19 cellular contexts compared by ENCODE assay signal in the genomic region with DNA sequence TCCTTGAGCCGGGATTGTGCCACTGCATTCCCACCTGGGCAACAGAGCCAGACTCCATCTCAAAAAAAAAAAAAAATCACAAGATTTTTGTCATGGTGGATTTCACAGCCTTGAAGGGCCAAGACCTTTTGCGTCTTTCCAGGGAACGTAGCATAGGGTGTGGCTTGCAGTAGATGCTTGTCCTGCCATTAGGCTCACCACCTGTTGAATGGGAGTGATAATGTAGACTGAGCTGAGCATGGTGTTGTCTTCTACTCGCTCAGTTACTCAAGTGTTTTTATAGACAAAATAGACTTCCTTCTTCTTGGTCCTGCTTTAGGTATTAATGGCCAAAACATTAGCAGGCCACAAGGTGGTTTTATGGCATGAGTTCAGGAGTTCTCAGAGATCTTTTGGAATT. TPM values are rescaled to one million over a fixed set of nuclear protein-coding genes. Genes with fewer than 3 reads are reported as not detected.
A peak's percentile ranks its signal among the peaks of the same experiment; 100 is the strongest.
DNase-seq lines count a peak whose midpoint lies in the region; ATAC-seq and TF ChIP-seq lines count a peak whose summit lies in the region.
"Had no signal": no experiment of that assay in that cellular context is flagged by ENCODE, and none has a peak within 500 bp of the region (broad histone marks: within the 10 kb centered on the region; RNA-seq: fewer than 3 reads in every experiment).

No MANE protein-coding gene starts in this region.

- H3K4me1 Mint-ChIP-seq in activated CD4-positive, alpha-beta T cell treated with anti-CD3 and anti-CD28 coated beads, Interleukin-2, amount 10 ng/mL, durations not matched to agents 24 days and 14 days: peaks cover 22% of the 10 kb centered on the region
- H3K4me1 Mint-ChIP-seq in activated CD4-positive, alpha-beta T cell treated with anti-CD3 and anti-CD28 coated beads for 36 hours: peaks cover 24% of the 10 kb centered on the region
- H3K4me1 Mint-ChIP-seq in activated naive CD8-positive, alpha-beta T cell treated with anti-CD3 and anti-CD28 coated beads, Interleukin-2, amount 10 ng/mL, durations not matched to agents 7 days and 5 days: peaks cover 28% of the 10 kb centered on the region
- peaks cover 28% of the 10 kb centered on the region for H3K4me1 Mint-ChIP-seq in activated naive CD8-positive, alpha-beta T cell treated with anti-CD3 and anti-CD28 coated beads for 36 hours
- H3K4me1 Mint-ChIP-seq in GM23338: peaks cover 20% of the 10 kb centered on the region
- no peaks in the 10 kb centered on the region for H3K4me1 Mint-ChIP-seq in endodermal cell

- H3K27me3 ChIP-seq in GM23338 (ENCODE audit: insufficient read depth) (no peaks in the 10 kb centered on the region), endodermal cell (ENCODE audit: control insufficient read depth, insufficient read depth, low read length, poor library complexity, severe bottlenecking) (no peaks in the 10 kb centered on the region)
- H3K27me3 ChIP-seq: BLaER1 treated with 17β-estradiol and CSF1 and Interleukin-3, amounts not matched to agents 10 nM and 100 nM had no signal

- no peaks in the 10 kb centered on the region for H3K9me2 ChIP-seq in GM23338 (ENCODE audit: insufficient read depth)

- peaks cover 90% of the 10 kb centered on the region for H3F3A ChIP-seq in GM23338 (replicated peaks; ENCODE audit: low read depth)

- DNase-seq in activated CD4-positive, alpha-beta T cell treated with anti-CD3 and anti-CD28 coated beads, Interleukin-2, amount 10 ng/mL, durations not matched to agents 24 days and 14 days: no peak
- no peak for DNase-seq in activated CD4-positive, alpha-beta T cell treated with anti-CD3 and anti-CD28 coated beads for 36 hours
- DNase-seq in activated naive CD8-positive, alpha-beta T cell treated with anti-CD3 and anti-CD28 coated beads, Interleukin-2, amount 10 ng/mL, durations not matched to agents 7 days and 5 days: no peak
- no peak for DNase-seq in activated naive CD8-positive, alpha-beta T cell treated with anti-CD3 and anti-CD28 coated beads for 36 hours
- DNase-seq in GM23338 (ENCODE audit: low spot score) (no peak), endodermal cell (peak; percentile 10), NCI-H82 (lab: John Stamatoyannopoulos, UW) (no peak), GF-D8 (lab: John Stamatoyannopoulos, UW) (no peak)
- DNase-seq: Calu3; CD8-positive, alpha-beta T cell; DMS79 treated with DMSO at 0.1 percent for 48 hours; GM23248; HCEC 1CT; HFFc6 had no signal

- H3K4me3 ChIP-seq in GM23338 (no peak overlapping the region), endodermal cell (ENCODE audit: low read length) (no peak overlapping the region)
- H3K4me3 ChIP-seq: BLaER1 treated with 17β-estradiol and CSF1 and Interleukin-3, amounts not matched to agents 10 nM and 100 nM; GM12878; GM23248 had no signal

- TF ChIP-seq CTCF in GM23338 (conservative IDR thresholded peaks at IDR 0.05; ENCODE audit: low read depth in 2 of 2): no peak
- no peak for TF ChIP-seq CTCF in endodermal cell (conservative IDR thresholded peaks at IDR 0.05)

- H3K36me3 Mint-ChIP-seq in activated CD4-positive, alpha-beta T cell treated with anti-CD3 and anti-CD28 coated beads, Interleukin-2, amount 10 ng/mL, durations not matched to agents 24 days and 14 days (ENCODE audit: low read depth): peaks cover 74% of the 10 kb centered on the region
- H3K36me3 Mint-ChIP-seq in activated CD4-positive, alpha-beta T cell treated with anti-CD3 and anti-CD28 coated beads for 36 hours (ENCODE audit: low read depth): peaks cover 64% of the 10 kb centered on the region
- H3K36me3 Mint-ChIP-seq in activated naive CD8-positive, alpha-beta T cell treated with anti-CD3 and anti-CD28 coated beads, Interleukin-2, amount 10 ng/mL, durations not matched to agents 7 days and 5 days: peaks cover 49% of the 10 kb centered on the region
- H3K36me3 Mint-ChIP-seq in activated naive CD8-positive, alpha-beta T cell treated with anti-CD3 and anti-CD28 coated beads for 36 hours: peaks cover 40% of the 10 kb centered on the region
- peaks cover 100% of the 10 kb centered on the region for H3K36me3 Mint-ChIP-seq in GM23338 (ENCODE audit: low read depth)
- H3K36me3 Mint-ChIP-seq in endodermal cell (ENCODE audit: low read depth): peaks cover 91% of the 10 kb centered on the region

- H3K4me1 ChIP-seq in GM23338 (ENCODE audit: insufficient read depth): peaks cover 6% of the 10 kb centered on the region
- no peaks in the 10 kb centered on the region for H3K4me1 ChIP-seq in endodermal cell (ENCODE audit: control insufficient read depth, insufficient read depth, low read length)

- CTCF ChIA-PET in activated CD4-positive, alpha-beta T cell treated with anti-CD3 and anti-CD28 coated beads for 36 hours (lab: Charles Lee): interaction anchor here (0.6 to 1.4 kb wide), 2 partner anchors 12 to 378 kb away, joined by 3 read pairs; no protein-coding TSS in a partner anchor

- H3K9me3 ChIP-seq in endodermal cell (ENCODE audit: control insufficient read depth, low read length): no peaks in the 10 kb centered on the region
- H3K9me3 ChIP-seq: BLaER1 treated with 17β-estradiol and CSF1 and Interleukin-3, amounts not matched to agents 10 nM and 100 nM had no signal

- no peaks in the 10 kb centered on the region for H3K9me3 Mint-ChIP-seq in activated CD4-positive, alpha-beta T cell treated with anti-CD3 and anti-CD28 coated beads, Interleukin-2, amount 10 ng/mL, durations not matched to agents 24 days and 14 days
- H3K9me3 Mint-ChIP-seq in activated CD4-positive, alpha-beta T cell treated with anti-CD3 and anti-CD28 coated beads for 36 hours (ENCODE audit: low read depth): no peaks in the 10 kb centered on the region
- no peaks in the 10 kb centered on the region for H3K9me3 Mint-ChIP-seq in activated naive CD8-positive, alpha-beta T cell treated with anti-CD3 and anti-CD28 coated beads, Interleukin-2, amount 10 ng/mL, durations not matched to agents 7 days and 5 days
- no peaks in the 10 kb centered on the region for H3K9me3 Mint-ChIP-seq in activated naive CD8-positive, alpha-beta T cell treated with anti-CD3 and anti-CD28 coated beads for 36 hours
- H3K9me3 Mint-ChIP-seq in GM23338: no peaks in the 10 kb centered on the region; the same call in 2 of the 3 replicates
- H3K9me3 Mint-ChIP-seq in endodermal cell: no peaks in the 10 kb centered on the region
- H3K9me3 Mint-ChIP-seq: CD8-positive, alpha-beta T cell; HFFc6; IgD-negative memory B cell had no signal

- peaks cover 100% of the 10 kb centered on the region for H3K79me2 ChIP-seq in GM23338 (replicated peaks; ENCODE audit: insufficient read depth)

- peak overlapping the region; percentile 48 for H3K27ac Mint-ChIP-seq in activated CD4-positive, alpha-beta T cell treated with anti-CD3 and anti-CD28 coated beads, Interleukin-2, amount 10 ng/mL, durations not matched to agents 24 days and 14 days
- H3K27ac Mint-ChIP-seq in activated CD4-positive, alpha-beta T cell treated with anti-CD3 and anti-CD28 coated beads for 36 hours: no peak overlapping the region
- peak overlapping the region; percentile 15 for H3K27ac Mint-ChIP-seq in activated naive CD8-positive, alpha-beta T cell treated with anti-CD3 and anti-CD28 coated beads, Interleukin-2, amount 10 ng/mL, durations not matched to agents 7 days and 5 days
- H3K27ac Mint-ChIP-seq in activated naive CD8-positive, alpha-beta T cell treated with anti-CD3 and anti-CD28 coated beads for 36 hours: no peak overlapping the region
- H3K27ac Mint-ChIP-seq in GM23338 (no peak overlapping the region), endodermal cell (no peak overlapping the region)
- H3K27ac Mint-ChIP-seq: B cell; CD8-positive, alpha-beta T cell; HFFc6 had no signal

- ATAC-seq in activated CD4-positive, alpha-beta T cell treated with anti-CD3 and anti-CD28 coated beads for 36 hours: no peak
- ATAC-seq in activated naive CD8-positive, alpha-beta T cell treated with anti-CD3 and anti-CD28 coated beads, Interleukin-2, amount 10 ng/mL, durations not matched to agents 7 days and 5 days (ENCODE audit: low read depth): no peak
- ATAC-seq in GM23338: no peak
- ATAC-seq: CD8-positive, alpha-beta T cell; GM12878 had no signal

- intact Hi-C loops in activated CD4-positive, alpha-beta T cell treated with anti-CD3 and anti-CD28 coated beads, Interleukin-2, amount 10 ng/mL, durations not matched to agents 24 days and 14 days (cut with micrococcal nuclease): no loop called here
- intact Hi-C loops in activated CD4-positive, alpha-beta T cell treated with anti-CD3 and anti-CD28 coated beads for 36 hours (cut with DNase I, micrococcal nuclease): no loop called here

- H3K4me2 ChIP-seq in GM23338: no peak overlapping the region
- H3K4me2 ChIP-seq: BLaER1 treated with 17β-estradiol and CSF1 and Interleukin-3, amounts not matched to agents 10 nM and 100 nM had no signal

- H4K20me1 ChIP-seq in GM23338 (replicated peaks; ENCODE audit: insufficient read depth): peaks cover 91% of the 10 kb centered on the region

- no peaks in the 10 kb centered on the region for H3K27me3 Mint-ChIP-seq in activated CD4-positive, alpha-beta T cell treated with anti-CD3 and anti-CD28 coated beads, Interleukin-2, amount 10 ng/mL, durations not matched to agents 24 days and 14 days
- H3K27me3 Mint-ChIP-seq in activated CD4-positive, alpha-beta T cell treated with anti-CD3 and anti-CD28 coated beads for 36 hours: no peaks in the 10 kb centered on the region
- H3K27me3 Mint-ChIP-seq in activated naive CD8-positive, alpha-beta T cell treated with anti-CD3 and anti-CD28 coated beads, Interleukin-2, amount 10 ng/mL, durations not matched to agents 7 days and 5 days: no peaks in the 10 kb centered on the region
- H3K27me3 Mint-ChIP-seq in activated naive CD8-positive, alpha-beta T cell treated with anti-CD3 and anti-CD28 coated beads for 36 hours: no peaks in the 10 kb centered on the region
- H3K27me3 Mint-ChIP-seq in GM23338 (ENCODE audit: insufficient read depth, low read depth, poor library complexity) (peaks cover 13% of the 10 kb centered on the region), endodermal cell (ENCODE audit: insufficient read depth) (no peaks in the 10 kb centered on the region)
- H3K27me3 Mint-ChIP-seq: B cell, IgD-negative memory B cell had no signal

- POLR2A ChIA-PET in activated CD4-positive, alpha-beta T cell treated with anti-CD3 and anti-CD28 coated beads for 36 hours (lab: Charles Lee): no interaction called here
- POLR2A ChIA-PET in activated naive CD8-positive, alpha-beta T cell treated with anti-CD3 and anti-CD28 coated beads, Interleukin-2, amount 10 ng/mL, durations not matched to agents 7 days and 5 days (lab: Charles Lee): interaction anchor here (1.1 kb wide), 1 partner anchor 38 kb away, joined by 4 read pairs; no protein-coding TSS in a partner anchor

- H3K4me3 Mint-ChIP-seq in activated CD4-positive, alpha-beta T cell treated with anti-CD3 and anti-CD28 coated beads, Interleukin-2, amount 10 ng/mL, durations not matched to agents 24 days and 14 days: no peak overlapping the region
- no peak overlapping the region for H3K4me3 Mint-ChIP-seq in activated CD4-positive, alpha-beta T cell treated with anti-CD3 and anti-CD28 coated beads for 36 hours
- no peak overlapping the region for H3K4me3 Mint-ChIP-seq in activated naive CD8-positive, alpha-beta T cell treated with anti-CD3 and anti-CD28 coated beads, Interleukin-2, amount 10 ng/mL, durations not matched to agents 7 days and 5 days
- no peak overlapping the region for H3K4me3 Mint-ChIP-seq in activated naive CD8-positive, alpha-beta T cell treated with anti-CD3 and anti-CD28 coated beads for 36 hours
- H3K4me3 Mint-ChIP-seq in GM23338: no peak overlapping the region
- H3K4me3 Mint-ChIP-seq in endodermal cell: no peak overlapping the region
- H3K4me3 Mint-ChIP-seq: B cell; CD8-positive, alpha-beta T cell; HFFc6 had no signal

- H3K9ac ChIP-seq in endodermal cell (ENCODE audit: extremely low read depth, low read length, poor library complexity, severe bottlenecking): no peak overlapping the region
- H3K9ac ChIP-seq: BLaER1 treated with 17β-estradiol and CSF1 and Interleukin-3, amounts not matched to agents 10 nM and 100 nM; GM23248 had no signal

- H3K27ac ChIP-seq in GM23338 (ENCODE audit: low read depth) (peak overlapping the region; percentile 63; the same call in 1 of the 2 replicates), endodermal cell (ENCODE audit: low read depth, low read length) (no peak overlapping the region)
- H3K27ac ChIP-seq: 22Rv1, GM23248 had no signal

- peaks cover 98% of the 10 kb centered on the region for H3K36me3 ChIP-seq in GM23338 (ENCODE audit: insufficient read depth)
- H3K36me3 ChIP-seq in endodermal cell (ENCODE audit: control insufficient read depth, insufficient read depth, low read length): peaks cover 95% of the 10 kb centered on the region

- whole genome bisulfite sequencing in endodermal cell (ENCODE audit: insufficient coverage in 1 of 2, insufficient read length in 1 of 2), 2 experiments: 80 to 95% methylated on average over 2 to 4 of the region's 4 CpGs

- H2AFZ ChIP-seq in GM23338: no peak overlapping the region
- H2AFZ ChIP-seq: GM23248 had no signal

RNA-seq across cellular contexts. Expression of gene JADE1, which starts 40.8 kb away (rescaled TPM):
- 42.6 and 47.0 TPM in 2 replicates for total RNA-seq in activated CD4-positive, alpha-beta T cell treated with anti-CD3 and anti-CD28 coated beads, Interleukin-2, amount 10 ng/mL, durations not matched to agents 24 days and 14 days
- total RNA-seq in activated CD4-positive, alpha-beta T cell treated with anti-CD3 and anti-CD28 coated beads for 36 hours: 10 to 100 TPM; 25.5 to 28.4 TPM
- total RNA-seq in activated naive CD8-positive, alpha-beta T cell treated with anti-CD3 and anti-CD28 coated beads, Interleukin-2, amount 10 ng/mL, durations not matched to agents 7 days and 5 days: 10 to 100 TPM; 39.2 to 40.3 TPM
- 10 to 100 TPM; 29.7 to 31.5 TPM for total RNA-seq in activated naive CD8-positive, alpha-beta T cell treated with anti-CD3 and anti-CD28 coated beads for 36 hours
- 156 and 158 TPM in 2 replicates for total RNA-seq in GM23338 (2014; rRNA removed; shearing (Covaris generic))
- 75.5 and 84.2 TPM in 2 replicates for polyA plus RNA-seq in GM23338 (2016; fragmentation: Nextera tagmentation; extraction: Ambion mirVana)
- 10 to 100 TPM; 48.5 to 50.8 TPM for total RNA-seq in endodermal cell
- polyA plus RNA-seq in endodermal cell (2013, experiment 1 of 2): 29.2 TPM
- polyA plus RNA-seq in endodermal cell (2013, experiment 2 of 2): 23.9 TPM

Comparison
In these comparisons a context has a peak if more than half of its experiments do, and no peak if none do; other contexts are left out.
1. H3K27ac Mint-ChIP-seq: peak in activated CD4-positive, alpha-beta T cell treated with anti-CD3 and anti-CD28 coated beads, Interleukin-2, amount 10 ng/mL, durations not matched to agents 24 days and 14 days (single experiment) and activated naive CD8-positive, alpha-beta T cell treated with anti-CD3 and anti-CD28 coated beads, Interleukin-2, amount 10 ng/mL, durations not matched to agents 7 days and 5 days (single experiment); none in activated CD4-positive, alpha-beta T cell treated with anti-CD3 and anti-CD28 coated beads for 36 hours (single experiment), activated naive CD8-positive, alpha-beta T cell treated with anti-CD3 and anti-CD28 coated beads for 36 hours (single experiment), GM23338 (single experiment) and endodermal cell (single experiment).